ENCODE assay signal across 19 cellular contexts in the genomic region with DNA sequence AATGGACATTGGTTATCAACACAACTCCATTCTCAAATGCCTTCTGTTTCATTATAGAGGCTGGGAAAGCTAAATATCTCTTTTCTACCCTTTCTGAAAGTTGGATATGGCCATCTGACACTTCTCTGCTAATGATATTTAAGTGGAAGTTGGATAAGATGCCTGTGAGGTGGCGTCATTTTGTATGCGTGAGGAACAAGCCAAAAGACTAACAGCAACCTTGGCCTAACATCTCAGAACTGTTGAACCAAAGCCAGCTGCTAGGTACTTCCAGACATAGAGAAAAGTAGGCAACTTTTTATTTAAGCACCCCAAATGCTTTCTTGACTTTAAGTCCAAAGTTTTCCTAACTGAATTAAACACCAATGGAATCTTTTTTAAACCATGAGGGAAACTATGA.
"Had no signal": no experiment of that assay in that cellular context is flagged by ENCODE, and none has a peak within 500 bp of the region (broad histone marks: within the 10 kb centered on the region; RNA-seq: fewer than 3 reads in every experiment).

No MANE protein-coding gene starts in this region.

- H3K36me3 ChIP-seq: heart right ventricle, transverse colon had no signal

- DNase-seq: cortex of kidney; dorsolateral prefrontal cortex; effector CD8-positive, alpha-beta T cell; heart right ventricle; hypothalamus; islet precursor cell; mammary epithelial cell; mucosa of descending colon; naive thymus-derived CD8-positive, alpha-beta T cell; posterior cingulate gyrus; stimulated activated CD4-positive, alpha-beta T cell treated with anti-CD3 and anti-CD28 coated beads, Interleukin-2, amount 100 ng/mL, for 24 hours; stimulated activated CD4-positive, alpha-beta T cell treated with anti-CD3 and anti-CD28 coated beads, Interleukin-4, amount 100 ng/mL, for 4 hours; stimulated activated naive B cell treated with anti-CD40 and anti-IgM and Interleukin-4, amounts not matched to agents 10 μg/mL and 1 μg/mL and 100 μg/mL, for 72 hours; stimulated activated naive CD8-positive, alpha-beta T cell treated with anti-CD3 and anti-CD28 coated beads, Interleukin-15, amount 100 ng/mL, for 72 hours; testis; transverse colon had no signal

- H3K4me3 Mint-ChIP-seq: naive thymus-derived CD8-positive, alpha-beta T cell; neural crest cell; stimulated activated naive B cell treated with anti-CD40 and anti-IgM and Interleukin-4, amounts not matched to agents 10 μg/mL and 1 μg/mL and 100 μg/mL, for 72 hours; stimulated activated naive CD8-positive, alpha-beta T cell treated with anti-CD3 and anti-CD28 coated beads, Interleukin-15, amount 100 ng/mL, for 72 hours had no signal

- H3K27me3 ChIP-seq: dorsolateral prefrontal cortex, heart right ventricle, testis, transverse colon had no signal

- FAIRE-seq: frontal cortex had no signal

- H3K4me1 Mint-ChIP-seq: naive thymus-derived CD8-positive, alpha-beta T cell; neural crest cell; stimulated activated naive B cell treated with anti-CD40 and anti-IgM and Interleukin-4, amounts not matched to agents 10 μg/mL and 1 μg/mL and 100 μg/mL, for 72 hours; stimulated activated naive CD8-positive, alpha-beta T cell treated with anti-CD3 and anti-CD28 coated beads, Interleukin-15, amount 100 ng/mL, for 72 hours had no signal

- H3K27me3 Mint-ChIP-seq: stimulated activated naive B cell treated with anti-CD40 and anti-IgM and Interleukin-4, amounts not matched to agents 10 μg/mL and 1 μg/mL and 100 μg/mL, for 72 hours; stimulated activated naive CD8-positive, alpha-beta T cell treated with anti-CD3 and anti-CD28 coated beads, Interleukin-15, amount 100 ng/mL, for 72 hours had no signal

- H3K27ac ChIP-seq: dorsolateral prefrontal cortex, heart right ventricle, skin epidermis, testis, transverse colon had no signal

- H3K4me1 ChIP-seq: heart right ventricle, testis, transverse colon had no signal

- H3K27ac Mint-ChIP-seq: naive thymus-derived CD8-positive, alpha-beta T cell; stimulated activated naive B cell treated with anti-CD40 and anti-IgM and Interleukin-4, amounts not matched to agents 10 μg/mL and 1 μg/mL and 100 μg/mL, for 72 hours; stimulated activated naive CD8-positive, alpha-beta T cell treated with anti-CD3 and anti-CD28 coated beads, Interleukin-15, amount 100 ng/mL, for 72 hours had no signal

- H3K4me3 ChIP-seq: dorsolateral prefrontal cortex, heart right ventricle, mucosa of descending colon, skin epidermis, testis, transverse colon had no signal

- H3K36me3 Mint-ChIP-seq: stimulated activated naive B cell treated with anti-CD40 and anti-IgM and Interleukin-4, amounts not matched to agents 10 μg/mL and 1 μg/mL and 100 μg/mL, for 72 hours had no signal

- H3K9me3 ChIP-seq: mucosa of descending colon, testis, transverse colon had no signal
